21 cellular contexts compared by ENCODE assay signal in the genomic region with DNA sequence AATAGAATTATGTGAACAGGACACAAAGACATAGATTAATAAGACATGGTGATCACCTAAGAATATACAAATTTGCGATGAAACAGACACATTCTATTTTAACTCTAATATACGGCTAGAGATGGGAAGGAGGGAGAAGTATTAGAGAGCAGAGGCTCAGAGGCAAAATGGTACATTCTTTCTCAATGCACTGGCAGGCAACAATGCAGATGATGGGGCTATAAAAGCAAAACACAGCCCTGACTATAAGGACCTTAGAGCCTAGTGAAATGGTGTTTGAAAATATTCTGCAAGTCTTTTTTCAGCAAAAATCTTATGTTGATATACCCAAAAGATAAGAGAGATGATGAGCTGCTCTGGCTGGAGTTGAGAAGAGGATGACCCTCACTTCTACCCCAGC.
"Had no signal": no experiment of that assay in that cellular context is flagged by ENCODE, and none has a peak within 500 bp of the region (broad histone marks: within the 10 kb centered on the region; RNA-seq: fewer than 3 reads in every experiment).

No MANE protein-coding gene starts in this region.

- H3K27ac ChIP-seq: brain microvascular endothelial cell, coronary artery, left lung, psoas muscle, suprapubic skin, transverse colon, vagina had no signal

- H3K36me3 ChIP-seq: brain microvascular endothelial cell, left lung, suprapubic skin, transverse colon, vagina had no signal

- H3K27ac Mint-ChIP-seq: activated T-helper 2 cell treated with anti-CD3 and anti-CD28 coated beads, Interferon-gamma antibody, Interleukin-2, Interleukin-4, amounts not matched to agents 10 μg/mL and 5 μg/mL and 100 μg/mL, durations not matched to agents 14 hours and 24 hours and 36 hours; stimulated activated naive CD8-positive, alpha-beta T cell treated with anti-CD3 and anti-CD28 coated beads, Interleukin-15, amount 100 ng/mL, for 72 hours had no signal

- H3K36me3 Mint-ChIP-seq: mesothelial cell of epicardium had no signal

- H3K27me3 ChIP-seq: brain microvascular endothelial cell, left lung, suprapubic skin, transverse colon, vagina had no signal

- DNase-seq: activated CD4-positive, alpha-beta T cell treated with anti-CD3 and anti-CD28 coated beads, Interleukin-2, amount 50 U/mL, for 4 hours; activated naive CD4-positive, alpha-beta T cell treated with anti-CD3 and anti-CD28 coated beads for 36 hours; anterior cingulate cortex; brain microvascular endothelial cell; central memory CD4-positive, alpha-beta T cell; left lung; psoas muscle; right cardiac atrium; stimulated activated CD4-positive, alpha-beta T cell treated with anti-CD3 and anti-CD28 coated beads, Interleukin-15, amount 100 ng/mL, for 24 hours; stimulated activated CD4-positive, alpha-beta T cell treated with anti-CD3 and anti-CD28 coated beads, Interleukin-2, amount 100 ng/mL, for 48 hours; stimulated activated naive CD8-positive, alpha-beta T cell treated with anti-CD3 and anti-CD28 coated beads, Interleukin-15, amount 100 ng/mL, for 72 hours; transverse colon had no signal

- H3K4me3 ChIP-seq: coronary artery, left lung, psoas muscle, suprapubic skin, transverse colon, vagina had no signal

- H3K9me3 Mint-ChIP-seq: activated naive CD4-positive, alpha-beta T cell treated with anti-CD3 and anti-CD28 coated beads for 36 hours; activated T-helper 2 cell treated with anti-CD3 and anti-CD28 coated beads, Interferon-gamma antibody, Interleukin-2, Interleukin-4, amounts not matched to agents 10 μg/mL and 5 μg/mL and 100 μg/mL, durations not matched to agents 14 hours and 24 hours and 36 hours; mesothelial cell of epicardium; neural crest cell; stimulated activated naive CD8-positive, alpha-beta T cell treated with anti-CD3 and anti-CD28 coated beads, Interleukin-15, amount 100 ng/mL, for 72 hours had no signal

- ATAC-seq: psoas muscle; right cardiac atrium; stimulated activated naive CD8-positive, alpha-beta T cell treated with anti-CD3 and anti-CD28 coated beads, Interleukin-15, amount 100 ng/mL, for 72 hours had no signal

- H3K4me3 Mint-ChIP-seq: activated naive CD4-positive, alpha-beta T cell treated with anti-CD3 and anti-CD28 coated beads for 36 hours; mesothelial cell of epicardium; neural crest cell; stimulated activated naive CD8-positive, alpha-beta T cell treated with anti-CD3 and anti-CD28 coated beads, Interleukin-15, amount 100 ng/mL, for 72 hours had no signal

- H3K27me3 Mint-ChIP-seq: stimulated activated naive CD8-positive, alpha-beta T cell treated with anti-CD3 and anti-CD28 coated beads, Interleukin-15, amount 100 ng/mL, for 72 hours had no signal

- H3K9me3 ChIP-seq: left lung, psoas muscle, suprapubic skin, transverse colon, vagina had no signal

- FAIRE-seq: endometrium, frontal cortex, TTC549 had no signal
